Comparison of ENCODE assay signal across 22 cellular contexts in the genomic region with DNA sequence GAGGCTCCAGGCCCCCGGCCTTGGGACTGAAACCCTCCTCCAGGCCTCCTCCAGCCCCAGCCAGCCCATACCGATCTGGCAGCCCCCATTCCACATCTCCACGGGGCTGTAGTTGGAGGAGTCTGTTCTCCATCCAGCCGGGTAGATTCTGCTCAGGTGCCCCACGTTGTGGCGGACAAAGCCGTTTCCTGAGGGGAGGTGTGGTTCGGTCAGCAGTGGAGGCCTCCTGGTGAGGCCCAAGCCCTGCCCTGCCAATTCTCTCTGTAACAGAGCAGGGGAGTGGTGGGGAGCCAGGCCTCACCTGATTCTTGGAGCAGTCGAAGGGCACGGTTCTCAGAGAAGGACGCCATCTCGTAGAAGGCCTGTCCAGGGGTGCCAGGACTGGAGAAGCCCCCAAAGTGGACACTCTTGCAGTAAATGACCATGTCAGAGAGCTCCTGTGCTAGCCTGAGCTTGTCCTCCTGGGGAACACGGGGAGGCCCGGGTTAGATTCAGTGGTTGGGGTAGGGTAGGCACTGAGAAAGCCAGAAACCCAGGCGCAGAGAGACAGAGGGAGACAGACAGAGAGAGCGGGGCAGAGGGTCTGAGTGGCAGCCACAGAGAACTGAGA. TPM values are rescaled to one million over a fixed set of nuclear protein-coding genes. Genes with fewer than 3 reads are reported as not detected.
A peak's percentile ranks its signal among the peaks of the same experiment; 100 is the strongest.
DNase-seq lines count a peak whose midpoint lies in the region; ATAC-seq, FAIRE-seq and TF ChIP-seq lines count a peak whose summit lies in the region.
"Had no signal": no experiment of that assay in that cellular context is flagged by ENCODE, and none has a peak within 500 bp of the region (broad histone marks: within the 10 kb centered on the region; RNA-seq: fewer than 3 reads in every experiment).

No MANE protein-coding gene starts in this region.

- H3K4me2 ChIP-seq in HepG2 (ENCODE audit: low read depth, low read length), result no peak overlapping the region

- DNase-seq in T-helper 2 cell treated with Interferon-gamma antibody and Interleukin-4, amounts not matched to agents 5 μg/mL and 100 μg/mL, for 36 hours (ENCODE audit: low spot score), result no peak
- DNase-seq in T-helper 2 cell (no peak), right lobe of liver (peak in 2 of 3 donors; percentile 16 to 43), HepG2 (ENCODE audit: low spot score) (no peak), endodermal cell (no peak)
- DNase-seq in effector memory CD8-positive, alpha-beta T cell, result no peak
- DNase-seq in stimulated activated naive B cell treated with anti-CD40 and anti-IgM and Interleukin-4, amounts not matched to agents 10 μg/mL and 1 μg/mL and 100 μg/mL, for 72 hours, result no peak
- no peak for DNase-seq in stimulated activated CD4-positive, alpha-beta T cell treated with anti-CD3 and anti-CD28 coated beads, Interleukin-12 subunit alpha, Interleukin-12 subunit beta, amount 100 ng/mL, for 4 hours
- DNase-seq: 8988T; Caco-2; GDM1; HCEC 1CT; NCI-H1105 treated with DMSO at 0.1 percent for 48 hours; NCI-H1694; NCI-H2081 treated with DMSO at 0.1 percent for 48 hours; NCI-H510A; NCI-H748 treated with DMSO at 0.1 percent for 48 hours; NK-92 treated with Interleukin-12 subunit alpha and Interleukin-12 subunit beta, amount 100 ng/mL, for 24 hours; Right ventricle myocardium superior had no signal

- no peak for TF ChIP-seq POLR2A in right lobe of liver (IDR thresholded peaks at IDR 0.05)
- no peak for TF ChIP-seq POLR2A in HepG2 (IDR thresholded peaks at IDR 0.05; ENCODE audit: insufficient read depth in 1 of 2, low read depth in 2 of 2, low read length in 2 of 2)

- FAIRE-seq in HepG2 (lab: Jason Lieb, UNC), result no peak
- FAIRE-seq: HTR-8/SVneo, RCC 7860 had no signal

- no peak overlapping the region for H3K27ac ChIP-seq in right lobe of liver
- no peak overlapping the region for H3K27ac ChIP-seq in HepG2 (ENCODE audit: extremely low read length, insufficient read depth, low read length)
- no peak overlapping the region for H3K27ac ChIP-seq in endodermal cell (ENCODE audit: low read depth, low read length)

- ATAC-seq in right lobe of liver (no peak), HepG2 (no peak)
- no peak for ATAC-seq in effector memory CD8-positive, alpha-beta T cell (replicated peaks)
- no peak for ATAC-seq in stimulated activated naive B cell treated with anti-CD40 and anti-IgM and Interleukin-4, amounts not matched to agents 10 μg/mL and 1 μg/mL and 100 μg/mL, for 72 hours (replicated peaks)

- POLR2A ChIA-PET in HepG2 (lab: Yijun Ruan, JAX), result no interaction called here

- H3K79me2 ChIP-seq in HepG2 (ENCODE audit: insufficient read depth, low read length), result no peaks in the 10 kb centered on the region

- H3K4me3 ChIP-seq in right lobe of liver (no peak overlapping the region), HepG2 (replicated peaks in 1 of 3; ENCODE audit: insufficient read depth in 1 of 3, low read depth in 2 of 3, low read length in 3 of 3) (no peak overlapping the region), endodermal cell (ENCODE audit: low read length) (no peak overlapping the region)

- H2AFZ ChIP-seq in HepG2 (ENCODE audit: low read length), result no peak overlapping the region

- CTCF ChIA-PET in HepG2 (lab: Yijun Ruan, JAX; ENCODE audit: low intra/inter-chr PET ratio, low total read pairs), result no interaction called here

- H3K4me1 Mint-ChIP-seq in T-helper 2 cell treated with Interferon-gamma antibody and Interleukin-4, amounts not matched to agents 5 μg/mL and 100 μg/mL, for 36 hours (ENCODE audit: low read depth), result peaks cover 5% of the 10 kb centered on the region
- H3K4me1 Mint-ChIP-seq in effector memory CD8-positive, alpha-beta T cell (ENCODE audit: low read depth in 2 of 2), result peaks cover 10 to 13% of the 10 kb centered on the region in 2 donors
- H3K4me1 Mint-ChIP-seq in stimulated activated naive B cell treated with anti-CD40 and anti-IgM and Interleukin-4, amounts not matched to agents 10 μg/mL and 1 μg/mL and 100 μg/mL, for 72 hours, result peaks cover 15 to 18% of the 10 kb centered on the region in 2 donors
- peaks cover 15% of the 10 kb centered on the region for H3K4me1 Mint-ChIP-seq in endodermal cell

- H3K4me3 Mint-ChIP-seq in T-helper 2 cell treated with Interferon-gamma antibody and Interleukin-4, amounts not matched to agents 5 μg/mL and 100 μg/mL, for 36 hours, result no peak overlapping the region
- no peak overlapping the region for H3K4me3 Mint-ChIP-seq in effector memory CD8-positive, alpha-beta T cell
- H3K4me3 Mint-ChIP-seq in stimulated activated naive B cell treated with anti-CD40 and anti-IgM and Interleukin-4, amounts not matched to agents 10 μg/mL and 1 μg/mL and 100 μg/mL, for 72 hours, result no peak overlapping the region
- H3K4me3 Mint-ChIP-seq in endodermal cell, result no peak overlapping the region

- H3K9me3 Mint-ChIP-seq in T-helper 2 cell treated with Interferon-gamma antibody and Interleukin-4, amounts not matched to agents 5 μg/mL and 100 μg/mL, for 36 hours, result no peaks in the 10 kb centered on the region
- no peaks in the 10 kb centered on the region for H3K9me3 Mint-ChIP-seq in effector memory CD8-positive, alpha-beta T cell
- no peaks in the 10 kb centered on the region for H3K9me3 Mint-ChIP-seq in stimulated activated naive B cell treated with anti-CD40 and anti-IgM and Interleukin-4, amounts not matched to agents 10 μg/mL and 1 μg/mL and 100 μg/mL, for 72 hours
- H3K9me3 Mint-ChIP-seq in endodermal cell, result no peaks in the 10 kb centered on the region

- no peak for TF ChIP-seq CTCF in right lobe of liver (IDR thresholded peaks at IDR 0.05)
- TF ChIP-seq CTCF in HepG2 (CRISPR knock-in tag; IDR thresholded peaks at IDR 0.05), result no peak
- no peak for TF ChIP-seq CTCF in endodermal cell (conservative IDR thresholded peaks at IDR 0.05)

- no peaks in the 10 kb centered on the region for H4K20me1 ChIP-seq in HepG2 (ENCODE audit: insufficient read depth, low read length)

- H3K9me3 ChIP-seq in right lobe of liver, result no peaks in the 10 kb centered on the region
- no peaks in the 10 kb centered on the region for H3K9me3 ChIP-seq in HepG2 (ENCODE audit: low read length)
- H3K9me3 ChIP-seq in endodermal cell (ENCODE audit: control insufficient read depth, low read length), result no peaks in the 10 kb centered on the region
- H3K9me3 ChIP-seq: Caco-2 had no signal

- peaks cover 16% of the 10 kb centered on the region for H3K36me3 Mint-ChIP-seq in T-helper 2 cell treated with Interferon-gamma antibody and Interleukin-4, amounts not matched to agents 5 μg/mL and 100 μg/mL, for 36 hours (ENCODE audit: low read depth)
- H3K36me3 Mint-ChIP-seq in effector memory CD8-positive, alpha-beta T cell (ENCODE audit: insufficient read depth), result peaks cover 20% of the 10 kb centered on the region
- H3K36me3 Mint-ChIP-seq in stimulated activated naive B cell treated with anti-CD40 and anti-IgM and Interleukin-4, amounts not matched to agents 10 μg/mL and 1 μg/mL and 100 μg/mL, for 72 hours, result peaks cover 7 to 24% of the 10 kb centered on the region in 2 donors
- H3K36me3 Mint-ChIP-seq in endodermal cell (ENCODE audit: low read depth), result peaks cover 48% of the 10 kb centered on the region

- H3K9ac ChIP-seq in HepG2 (ENCODE audit: insufficient read depth, low read depth, low read length) (no peak overlapping the region), endodermal cell (ENCODE audit: extremely low read depth, low read length, poor library complexity, severe bottlenecking) (no peak overlapping the region)

- H3K27me3 ChIP-seq in right lobe of liver (no peaks in the 10 kb centered on the region), HepG2 (ENCODE audit: control insufficient read depth in 1 of 2, insufficient read depth in 2 of 2, low read length in 2 of 2) (no peaks in the 10 kb centered on the region; a peak in 1 of 5 replicates), endodermal cell (ENCODE audit: control insufficient read depth, insufficient read depth, low read length, poor library complexity, severe bottlenecking) (no peaks in the 10 kb centered on the region)

- peaks cover 0 to 5% (median 0%) of the 10 kb centered on the region in 4 donors for H3K36me3 ChIP-seq in right lobe of liver
- H3K36me3 ChIP-seq in HepG2 (replicated peaks in 1 of 2; ENCODE audit: control insufficient read depth in 1 of 2, insufficient read depth in 2 of 2, low read length in 2 of 2), result no peaks in the 10 kb centered on the region; a peak in 2 of 5 replicates
- H3K36me3 ChIP-seq in endodermal cell (ENCODE audit: control insufficient read depth, insufficient read depth, low read length), result peaks cover 18% of the 10 kb centered on the region

- WGBS in right lobe of liver (ENCODE audit: insufficient coverage, low coverage, low lambda C conversion rate, missing lambda C conversion rate), result 91% methylated on average over 11 of the region's 16 CpGs
- WGBS in HepG2 (ENCODE audit: low lambda C conversion rate), result 80% methylated on average over 12 of the region's 16 CpGs
- 93 to 95% methylated on average over 9 to 16 of the region's 16 CpGs for WGBS in endodermal cell (ENCODE audit: insufficient coverage in 1 of 2, insufficient read length in 1 of 2), 2 experiments

- no peaks in the 10 kb centered on the region for H3K27me3 Mint-ChIP-seq in T-helper 2 cell treated with Interferon-gamma antibody and Interleukin-4, amounts not matched to agents 5 μg/mL and 100 μg/mL, for 36 hours (ENCODE audit: low read depth)
- no peaks in the 10 kb centered on the region for H3K27me3 Mint-ChIP-seq in effector memory CD8-positive, alpha-beta T cell
- H3K27me3 Mint-ChIP-seq in stimulated activated naive B cell treated with anti-CD40 and anti-IgM and Interleukin-4, amounts not matched to agents 10 μg/mL and 1 μg/mL and 100 μg/mL, for 72 hours, result no peaks in the 10 kb centered on the region
- H3K27me3 Mint-ChIP-seq in endodermal cell (ENCODE audit: insufficient read depth), result no peaks in the 10 kb centered on the region

- in situ Hi-C loops in HepG2 (cut with HindIII; ENCODE audit: extremely low pct_ligation_motif_present, low pct_unique_long_range_greater_than_20kb), result no loop called here

- H3K4me1 ChIP-seq in right lobe of liver (no peaks in the 10 kb centered on the region), HepG2 (ENCODE audit: insufficient read depth, low read length) (peaks cover 22% of the 10 kb centered on the region), endodermal cell (ENCODE audit: control insufficient read depth, insufficient read depth, low read length) (no peaks in the 10 kb centered on the region)

- H3K27ac Mint-ChIP-seq in T-helper 2 cell treated with Interferon-gamma antibody and Interleukin-4, amounts not matched to agents 5 μg/mL and 100 μg/mL, for 36 hours, result peak overlapping the region; percentile 26
- H3K27ac Mint-ChIP-seq in effector memory CD8-positive, alpha-beta T cell, result peak overlapping the region; percentile 67 to 78
- H3K27ac Mint-ChIP-seq in stimulated activated naive B cell treated with anti-CD40 and anti-IgM and Interleukin-4, amounts not matched to agents 10 μg/mL and 1 μg/mL and 100 μg/mL, for 72 hours, result peak overlapping the region; percentile 51
- H3K27ac Mint-ChIP-seq in endodermal cell, result no peak overlapping the region

- no peak for TF ChIP-seq EP300 in HepG2 (IDR thresholded peaks at IDR 0.05; ENCODE audit: low read depth in 2 of 2, low read length in 2 of 2)
- no peak for TF ChIP-seq EP300 in HepG2 (CRISPR knock-in tag; IDR thresholded peaks at IDR 0.05; ENCODE audit: borderline replicate concordance)

- TF ChIP-seq RAD21 in HepG2 (CRISPR knock-in tag; IDR thresholded peaks at IDR 0.05), result no peak

- intact Hi-C loops in right lobe of liver (cut with DNase I), result loop anchor here (10.0 kb wide), 1 partner anchor 106 kb away; no protein-coding TSS in a partner anchor
- intact Hi-C loops in HepG2 (cut with micrococcal nuclease; ENCODE audit: unreplicated experiment), result no loop called here

- no TSS peak for BruUV-seq in HepG2 (replicated peaks; lab: Mats Ljungman, UMichigan)

RNA-seq across cellular contexts. Expression of gene VILL, which starts 18.5 kb away (rescaled TPM):
- total RNA-seq in right lobe of liver (1 to 10 TPM in 3 of 6 experiments, under 1 TPM in 3; 0.25 to 1.5 (median 0.97) TPM), HepG2 (2016; rRNA removed; fragmentation: Illumina TruSeq; extraction: Trizol) (3.2 and 4.0 TPM in 2 replicates), endodermal cell (10 to 100 TPM; 16.0 to 21.3 TPM)
- total RNA-seq in HepG2 (2016; cell fraction: cytosol; rRNA removed; fragmentation: Illumina TruSeq; extraction: Trizol; ENCODE audit: low read depth), result 4.3 and 5.3 TPM in 2 replicates
- 2.3 and 4.1 TPM in 2 replicates for total RNA-seq in HepG2 (2016; cell fraction: insoluble cytoplasmic fraction; rRNA removed; fragmentation: Illumina TruSeq; extraction: Trizol)
- total RNA-seq in HepG2 (2016; cell fraction: membrane; rRNA removed; fragmentation: Illumina TruSeq; extraction: Trizol), result 3.3 and 5.4 TPM in 2 replicates
- 2.0 and 2.1 TPM in 2 replicates for total RNA-seq in HepG2 (2016; cell fraction: nucleus; rRNA removed; fragmentation: Illumina TruSeq; extraction: Trizol)
- polyA plus RNA-seq in HepG2 (2011; rRNA removed), result 5.3 and 7.5 TPM in 2 replicates
- polyA plus RNA-seq in HepG2 (2011; cell fraction: cytosol; rRNA removed), result 5.6 and 9.0 TPM in 2 replicates
- 8.6 and 9.9 TPM in 2 replicates for polyA plus RNA-seq in HepG2 (2011; cell fraction: nucleus; rRNA removed)
- polyA plus RNA-seq in HepG2 (2012), result 2.1 and 2.6 TPM in 2 replicates
- 4.2 and 6.5 TPM in 2 replicates for polyA plus RNA-seq in HepG2 (2016; cell fraction: cytosol; fragmentation: Illumina TruSeq; extraction: Trizol; ENCODE audit: low read depth)
- 2.0 and 2.3 TPM in 2 replicates for polyA plus RNA-seq in HepG2 (2016; cell fraction: insoluble cytoplasmic fraction; fragmentation: Illumina TruSeq; extraction: Trizol; ENCODE audit: low read depth)
- 3.5 and 5.1 TPM in 2 replicates for polyA plus RNA-seq in HepG2 (2016; cell fraction: membrane; fragmentation: Illumina TruSeq; extraction: Trizol; ENCODE audit: low read depth)
- 2.0 and 2.9 TPM in 2 replicates for polyA plus RNA-seq in HepG2 (2016; cell fraction: nucleus; fragmentation: Illumina TruSeq; extraction: Trizol; ENCODE audit: insufficient read depth, low read depth)
- polyA minus RNA-seq in HepG2 (2011; rRNA and poly(A)+ RNA removed; ENCODE audit: low replicate concordance), result 1.2 and 3.8 TPM in 2 replicates
- 0.89 TPM in 1 of 2 replicates, not detected in the other for polyA minus RNA-seq in HepG2 (2011; cell fraction: cytosol; rRNA and poly(A)+ RNA removed)
- polyA minus RNA-seq in HepG2 (2011; cell fraction: nucleus; rRNA and poly(A)+ RNA removed), result 6.2 and 7.3 TPM in 2 replicates
- 4.4 TPM for polyA plus RNA-seq in endodermal cell (2013, experiment 1 of 2)
- 3.5 TPM for polyA plus RNA-seq in endodermal cell (2013, experiment 2 of 2)

RNA-seq across cellular contexts. Expression of gene PLCD1, which starts 20.4 kb away (rescaled TPM):
- total RNA-seq in right lobe of liver (10 to 100 TPM in 1 of 6 experiments, 1 to 10 TPM in 5; 6.5 to 10.2 (median 7.7) TPM), HepG2 (2016; rRNA removed; fragmentation: Illumina TruSeq; extraction: Trizol) (10.1 and 11.4 TPM in 2 replicates), endodermal cell (10 to 100 TPM; 54.3 to 66.6 TPM)
- total RNA-seq in HepG2 (2016; cell fraction: cytosol; rRNA removed; fragmentation: Illumina TruSeq; extraction: Trizol; ENCODE audit: low read depth), result 2.1 and 3.6 TPM in 2 replicates
- total RNA-seq in HepG2 (2016; cell fraction: insoluble cytoplasmic fraction; rRNA removed; fragmentation: Illumina TruSeq; extraction: Trizol), result 9.3 and 12.3 TPM in 2 replicates
- 4.6 and 5.7 TPM in 2 replicates for total RNA-seq in HepG2 (2016; cell fraction: membrane; rRNA removed; fragmentation: Illumina TruSeq; extraction: Trizol)
- total RNA-seq in HepG2 (2016; cell fraction: nucleus; rRNA removed; fragmentation: Illumina TruSeq; extraction: Trizol), result 8.0 and 8.9 TPM in 2 replicates
- polyA plus RNA-seq in HepG2 (2011; rRNA removed), result 12.4 and 12.8 TPM in 2 replicates
- polyA plus RNA-seq in HepG2 (2011; cell fraction: cytosol; rRNA removed), result 7.2 and 10.7 TPM in 2 replicates
- polyA plus RNA-seq in HepG2 (2011; cell fraction: nucleus; rRNA removed), result 30.9 and 33.2 TPM in 2 replicates
- polyA plus RNA-seq in HepG2 (2012), result 10.6 and 11.1 TPM in 2 replicates
- 2.2 and 2.7 TPM in 2 replicates for polyA plus RNA-seq in HepG2 (2016; cell fraction: cytosol; fragmentation: Illumina TruSeq; extraction: Trizol; ENCODE audit: low read depth)
- 6.8 and 9.0 TPM in 2 replicates for polyA plus RNA-seq in HepG2 (2016; cell fraction: insoluble cytoplasmic fraction; fragmentation: Illumina TruSeq; extraction: Trizol; ENCODE audit: low read depth)
- 3.9 and 5.6 TPM in 2 replicates for polyA plus RNA-seq in HepG2 (2016; cell fraction: membrane; fragmentation: Illumina TruSeq; extraction: Trizol; ENCODE audit: low read depth)
- 13.4 and 22.2 TPM in 2 replicates for polyA plus RNA-seq in HepG2 (2016; cell fraction: nucleus; fragmentation: Illumina TruSeq; extraction: Trizol; ENCODE audit: insufficient read depth, low read depth)
- polyA minus RNA-seq in HepG2 (2011; rRNA and poly(A)+ RNA removed; ENCODE audit: low replicate concordance), result 2.2 and 34.5 TPM in 2 replicates
- 11.5 and 15.0 TPM in 2 replicates for polyA minus RNA-seq in HepG2 (2011; cell fraction: cytosol; rRNA and poly(A)+ RNA removed)
- 8.4 and 11.8 TPM in 2 replicates for polyA minus RNA-seq in HepG2 (2011; cell fraction: nucleus; rRNA and poly(A)+ RNA removed)
- polyA plus RNA-seq in endodermal cell (2013, experiment 1 of 2), result 45.4 TPM
- polyA plus RNA-seq in endodermal cell (2013, experiment 2 of 2), result 46.2 TPM

RNA-seq across cellular contexts. Expression of gene DLEC1, which starts 29.9 kb away (rescaled TPM):
- under 1 TPM in 4 of 6 experiments, not detected in 2; 0.04 to 0.18 (median 0.15) TPM for total RNA-seq in right lobe of liver
- not detected in 2 replicates for total RNA-seq in HepG2 (2016; rRNA removed; fragmentation: Illumina TruSeq; extraction: Trizol)
- not detected in 2 replicates for total RNA-seq in HepG2 (2016; cell fraction: cytosol; rRNA removed; fragmentation: Illumina TruSeq; extraction: Trizol; ENCODE audit: low read depth)
- not detected in 2 replicates for total RNA-seq in HepG2 (2016; cell fraction: insoluble cytoplasmic fraction; rRNA removed; fragmentation: Illumina TruSeq; extraction: Trizol)
- not detected in 2 replicates for total RNA-seq in HepG2 (2016; cell fraction: membrane; rRNA removed; fragmentation: Illumina TruSeq; extraction: Trizol)
- total RNA-seq in HepG2 (2016; cell fraction: nucleus; rRNA removed; fragmentation: Illumina TruSeq; extraction: Trizol), result not detected in 2 replicates
- polyA plus RNA-seq in HepG2 (2011; rRNA removed), result 0.09 and 0.13 TPM in 2 replicates
- polyA plus RNA-seq in HepG2 (2011; cell fraction: cytosol; rRNA removed), result 0.01 TPM in 1 of 2 replicates, not detected in the other
- polyA plus RNA-seq in HepG2 (2011; cell fraction: nucleus; rRNA removed), result 0.56 and 0.99 TPM in 2 replicates
- 0.47 and 0.54 TPM in 2 replicates for polyA plus RNA-seq in HepG2 (2012)
- not detected in 2 replicates for polyA plus RNA-seq in HepG2 (2016; cell fraction: cytosol; fragmentation: Illumina TruSeq; extraction: Trizol; ENCODE audit: low read depth)
- polyA plus RNA-seq in HepG2 (2016; cell fraction: insoluble cytoplasmic fraction; fragmentation: Illumina TruSeq; extraction: Trizol; ENCODE audit: low read depth), result not detected in 2 replicates
- not detected in 2 replicates for polyA plus RNA-seq in HepG2 (2016; cell fraction: membrane; fragmentation: Illumina TruSeq; extraction: Trizol; ENCODE audit: low read depth)
- polyA plus RNA-seq in HepG2 (2016; cell fraction: nucleus; fragmentation: Illumina TruSeq; extraction: Trizol; ENCODE audit: insufficient read depth, low read depth), result not detected in 2 replicates
- 0.40 TPM in 1 of 2 replicates, not detected in the other for polyA minus RNA-seq in HepG2 (2011; rRNA and poly(A)+ RNA removed; ENCODE audit: low replicate concordance)
- polyA minus RNA-seq in HepG2 (2011; cell fraction: cytosol; rRNA and poly(A)+ RNA removed), result not detected in 2 replicates
- polyA minus RNA-seq in HepG2 (2011; cell fraction: nucleus; rRNA and poly(A)+ RNA removed), result 0.77 and 0.99 TPM in 2 replicates
- total RNA-seq in endodermal cell, result 1 to 10 TPM; 3.9 to 6.0 TPM
- 1.5 TPM for polyA plus RNA-seq in endodermal cell (2013, experiment 1 of 2)
- 0.83 TPM for polyA plus RNA-seq in endodermal cell (2013, experiment 2 of 2)
- total RNA-seq: Daoy had no signal

Comparison
In these comparisons a context has a peak if more than half of its experiments do, and no peak if none do; other contexts are left out.
1. DNase-seq: peak in right lobe of liver (2 of 3); none in T-helper 2 cell treated with Interferon-gamma antibody and Interleukin-4, amounts not matched to agents 5 μg/mL and 100 μg/mL, for 36 hours (single experiment), T-helper 2 cell (0 of 5), HepG2 (single experiment), effector memory CD8-positive, alpha-beta T cell (0 of 3), stimulated activated naive B cell treated with anti-CD40 and anti-IgM and Interleukin-4, amounts not matched to agents 10 μg/mL and 1 μg/mL and 100 μg/mL, for 72 hours (single experiment), stimulated activated CD4-positive, alpha-beta T cell treated with anti-CD3 and anti-CD28 coated beads, Interleukin-12 subunit alpha, Interleukin-12 subunit beta, amount 100 ng/mL, for 4 hours (single experiment) and endodermal cell (single experiment).